Comparison of ENCODE assay signal across 3 cellular contexts in the genomic region with DNA sequence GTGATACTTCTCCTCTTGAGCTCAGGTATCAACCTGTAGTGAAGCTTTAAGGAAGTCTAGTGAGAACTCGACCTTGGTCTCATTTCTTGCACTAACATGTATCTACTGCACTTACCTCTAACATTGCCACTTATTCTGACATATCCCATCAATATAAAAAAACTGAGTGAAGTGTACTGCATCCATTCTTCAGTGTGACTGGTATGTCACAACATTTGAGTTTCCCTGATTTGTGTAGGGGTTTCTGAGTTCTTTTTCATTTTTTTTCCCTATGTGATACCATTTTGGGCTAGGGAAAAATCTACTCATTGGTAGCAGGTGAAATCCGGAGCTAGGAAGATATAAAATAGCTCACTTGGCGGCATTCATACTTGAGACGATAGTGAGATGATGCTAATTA.
"Had no signal": no experiment of that assay in that cellular context is flagged by ENCODE, and none has a peak within 500 bp of the region (broad histone marks: within the 10 kb centered on the region; RNA-seq: fewer than 3 reads in every experiment).

No MANE protein-coding gene starts in this region.

- H3K4me3 ChIP-seq: GM12878 had no signal

- DNase-seq: GDM1, GF-D8 had no signal
